In genomic region chr1:5408401-5408800, GRCh38 we compare ENCODE assay signal across 26 cellular contexts.
"Had no signal": no experiment of that assay in that cellular context is flagged by ENCODE, and none has a peak within 500 bp of the region (broad histone marks: within the 10 kb centered on the region; RNA-seq: fewer than 3 reads in every experiment).

No MANE protein-coding gene starts in this region.

- H3K36me3 ChIP-seq: brain microvascular endothelial cell had no signal

- H3K4me3 ChIP-seq: SK-N-MC had no signal

- H3K4me1 Mint-ChIP-seq: activated B cell treated with CpG ODN at 0.5 μM for 24 hours; activated CD4-positive, alpha-beta T cell treated with anti-CD3 and anti-CD28 coated beads, Interleukin-2, amount 10 ng/mL, durations not matched to agents 24 days and 14 days had no signal

- H3K27ac ChIP-seq: brain microvascular endothelial cell, SK-N-MC had no signal

- DNase-seq: activated B cell treated with CpG ODN at 0.5 μM for 24 hours; activated CD4-positive, alpha-beta T cell treated with anti-CD3 and anti-CD28 coated beads for 1 hour; activated CD4-positive, alpha-beta T cell treated with anti-CD3 and anti-CD28 coated beads, Interleukin-2, amount 10 ng/mL, durations not matched to agents 24 days and 14 days; activated CD4-positive, alpha-beta T cell treated with anti-CD3 and anti-CD28 coated beads, Interleukin-2, amount 50 U/mL, for 48 hours; activated effector memory CD4-positive, alpha-beta T cell treated with anti-CD3 and anti-CD28 coated beads, Interleukin-2, amount 50 U/mL, for 16 hours; activated naive CD4-positive, alpha-beta T cell treated with anti-CD3 and anti-CD28 coated beads for 36 hours; activated T-cell treated with anti-CD3 and anti-CD28 coated beads, Interleukin-2, amount 50 U/mL, for 4 hours; brain microvascular endothelial cell; KG1; NCI-H1048; NCI-H146; NCI-H187 treated with DMSO at 0.1 percent for 48 hours; NCI-H2171 treated with DMSO at 0.1 percent for 48 hours; NCI-H345; NCI-H510A; NCI-H526 treated with DMSO at 0.1 percent for 48 hours; NK-92 treated with Interleukin-12 subunit alpha and Interleukin-12 subunit beta, amount 100 ng/mL, for 24 hours; OCI-M1; RPMI8226; T-cell; T-helper 2 cell; T1000 had no signal

- H3K27ac Mint-ChIP-seq: activated B cell treated with CpG ODN at 0.5 μM for 24 hours; activated CD4-positive, alpha-beta T cell treated with anti-CD3 and anti-CD28 coated beads, Interleukin-2, amount 10 ng/mL, durations not matched to agents 24 days and 14 days; activated naive CD4-positive, alpha-beta T cell treated with anti-CD3 and anti-CD28 coated beads for 36 hours; activated naive CD8-positive, alpha-beta T cell; T-cell had no signal

- H3K27me3 ChIP-seq: brain microvascular endothelial cell had no signal

- H3K4me3 Mint-ChIP-seq: activated B cell treated with CpG ODN at 0.5 μM for 24 hours; activated CD4-positive, alpha-beta T cell treated with anti-CD3 and anti-CD28 coated beads, Interleukin-2, amount 10 ng/mL, durations not matched to agents 24 days and 14 days; activated naive CD4-positive, alpha-beta T cell treated with anti-CD3 and anti-CD28 coated beads for 36 hours; activated naive CD8-positive, alpha-beta T cell; activated T-cell treated with anti-CD3 and anti-CD28 coated beads, Interleukin-2, amount 50 U/mL, for 4 hours; T-cell had no signal

- H3K36me3 Mint-ChIP-seq: T-cell had no signal

- ATAC-seq: activated T-cell treated with anti-CD3 and anti-CD28 coated beads, Interleukin-2, amount 50 U/mL, for 4 hours; Panc1; Right ventricle myocardium inferior; T-cell had no signal

- H3K27me3 Mint-ChIP-seq: activated B cell treated with CpG ODN at 0.5 μM for 24 hours; activated CD4-positive, alpha-beta T cell treated with anti-CD3 and anti-CD28 coated beads, Interleukin-2, amount 10 ng/mL, durations not matched to agents 24 days and 14 days; activated naive CD8-positive, alpha-beta T cell had no signal

- H3K9me3 Mint-ChIP-seq: activated CD4-positive, alpha-beta T cell treated with anti-CD3 and anti-CD28 coated beads, Interleukin-2, amount 10 ng/mL, durations not matched to agents 24 days and 14 days had no signal
